Comparison of ENCODE assay signal across 14 cellular contexts in genomic region chr18:75784413-75784812, GRCh38.
DNase-seq lines count a peak whose midpoint lies in the region; ATAC-seq and TF ChIP-seq lines count a peak whose summit lies in the region.
"Had no signal": no experiment of that assay in that cellular context is flagged by ENCODE, and none has a peak within 500 bp of the region (broad histone marks: within the 10 kb centered on the region; RNA-seq: fewer than 3 reads in every experiment).

No MANE protein-coding gene starts in this region.

- ATAC-seq in Panc1: 0 out of 2 replicates have a peak, but pooled peaks have one; percentile 31
- no peak for ATAC-seq in HG03442 (IDR thresholded peaks at IDR 0.05; ENCODE audit: unreplicated experiment)

- BruUV-seq in Panc1 (replicated peaks; lab: Mats Ljungman, UMichigan): no TSS peak

- intact Hi-C loops in Panc1 (cut with micrococcal nuclease; ENCODE audit: unreplicated experiment): no loop called here

- no peaks in the 10 kb centered on the region for H3K4me1 ChIP-seq in Panc1 (ENCODE audit: control insufficient read depth, insufficient read depth, low read length)
- H3K4me1 ChIP-seq: transverse colon had no signal

- H3K27ac ChIP-seq in Panc1 (ENCODE audit: low read length): no peak overlapping the region
- H3K27ac ChIP-seq: transverse colon had no signal

- H3K9me3 ChIP-seq in Panc1 (ENCODE audit: control insufficient read depth, insufficient read depth, low read depth, low read length): no peaks in the 10 kb centered on the region
- H3K9me3 ChIP-seq: transverse colon had no signal

- H3K27me3 ChIP-seq in Panc1 (ENCODE audit: control insufficient read depth, insufficient read depth, low read length): peaks cover 24% of the 10 kb centered on the region
- H3K27me3 ChIP-seq: transverse colon had no signal

- no peaks in the 10 kb centered on the region for H3K36me3 ChIP-seq in Panc1 (ENCODE audit: control insufficient read depth, insufficient read depth, low read length)
- H3K36me3 ChIP-seq: transverse colon had no signal

- TF ChIP-seq CTCF in AG10803 (conservative IDR thresholded peaks at IDR 0.05; ENCODE audit: low read length) (no peak), Panc1 (IDR thresholded peaks at IDR 0.05) (no peak)

- in situ Hi-C loops in Panc1 (cut with HindIII; ENCODE audit: low pct_unique_long_range_greater_than_20kb, low sequenced_read_pairs): no loop called here

- POLR2A ChIA-PET in Panc1 (lab: Charles Lee): no interaction called here

- CTCF ChIA-PET in Panc1 (lab: Charles Lee): no interaction called here

- DNase-seq in AG10803 (ENCODE audit: low read depth) (no peak), Panc1 (ENCODE audit: low read depth, low spot score) (no peak), left kidney (ENCODE audit: low read depth, low spot score) (peak; percentile 50), hepatic stellate cell (ENCODE audit: low spot score) (no peak), mesenteric fat pad (ENCODE audit: low spot score) (no peak), OCI-M2 (lab: John Stamatoyannopoulos, UW; ENCODE audit: unreplicated experiment) (no peak)
- peak; percentile 7 for DNase-seq in Jurkat, Clone E6-1 (ENCODE audit: low read depth, low spot score)
- DNase-seq: activated CD4-positive, alpha-beta memory T cell treated with anti-CD3 and anti-CD28 coated beads for 36 hours; DMS 273 treated with DMSO at 0.1 percent for 48 hours; NCI-H446; stimulated activated CD4-positive, alpha-beta T cell treated with anti-CD3 and anti-CD28 coated beads, Interleukin-1b, Interleukin-23, amount 100 ng/mL, for 48 hours; T-helper 9 cell; transverse colon had no signal

- H3K4me3 ChIP-seq in AG10803 (ENCODE audit: low read length) (peak overlapping the region; percentile 52), Panc1 (ENCODE audit: low read depth in 2 of 2, low read length in 2 of 2) (no peak overlapping the region)
- H3K4me3 ChIP-seq in Jurkat, Clone E6-1 (ENCODE audit: low read length): no peak overlapping the region
- H3K4me3 ChIP-seq: transverse colon had no signal

Comparison
In these comparisons a context has a peak if more than half of its experiments do, and no peak if none do; other contexts are left out.
1. DNase-seq: peak in Jurkat, Clone E6-1 (single experiment) and left kidney (single experiment); none in AG10803 (single experiment), Panc1 (single experiment), hepatic stellate cell (single experiment), mesenteric fat pad (single experiment) and OCI-M2 (single experiment).